In the genomic region with DNA sequence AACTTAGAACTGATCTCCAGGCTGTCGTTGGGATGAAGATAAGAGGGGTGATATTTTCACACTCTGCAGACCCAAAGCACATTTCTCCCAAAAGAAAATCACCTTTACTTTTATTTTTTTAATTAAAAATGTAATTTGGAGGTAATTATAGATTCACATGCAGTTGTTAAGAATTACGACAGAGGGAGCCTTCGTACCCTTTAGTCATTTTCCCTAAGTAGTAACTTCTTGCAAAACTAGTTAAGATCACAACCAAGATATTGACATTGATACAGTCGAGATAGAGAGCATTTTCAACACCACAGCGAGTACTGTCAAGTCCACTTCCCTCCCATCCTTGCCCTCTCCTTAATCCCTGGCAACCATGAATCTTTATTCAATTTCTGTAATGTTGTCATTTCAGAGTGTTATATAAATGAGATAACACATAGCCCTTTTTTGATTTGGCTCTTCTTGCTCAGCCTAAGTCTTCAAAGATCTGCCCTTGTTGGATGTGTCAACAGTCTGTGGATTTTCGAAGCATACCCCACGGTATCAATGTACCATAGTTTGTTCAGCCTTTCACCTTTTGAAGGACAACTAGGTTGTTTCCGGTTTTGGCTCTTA, we compare ENCODE assay signal across 10 cellular contexts. TPM values are rescaled to one million over a fixed set of nuclear protein-coding genes. Genes with fewer than 3 reads are reported as not detected.
DNase-seq lines count a peak whose midpoint lies in the region; ATAC-seq, FAIRE-seq and TF ChIP-seq lines count a peak whose summit lies in the region.
"Had no signal": no experiment of that assay in that cellular context is flagged by ENCODE, and none has a peak within 500 bp of the region (broad histone marks: within the 10 kb centered on the region; RNA-seq: fewer than 3 reads in every experiment).

No MANE protein-coding gene starts in this region.

- H3K4me1 ChIP-seq in endodermal cell (ENCODE audit: control insufficient read depth, insufficient read depth, low read length): no peaks in the 10 kb centered on the region

- no peak overlapping the region for H3K27ac Mint-ChIP-seq in endodermal cell

- TF ChIP-seq POLR2A in GM12891 (IDR thresholded peaks at IDR 0.05; ENCODE audit: low read depth, low read length): no peak

- no peak overlapping the region for H3K27ac ChIP-seq in endodermal cell (ENCODE audit: low read depth, low read length)

- 79 to 83% methylated on average over 4 to 7 of the region's 8 CpGs for WGBS in endodermal cell (ENCODE audit: insufficient coverage in 1 of 2, insufficient read length in 1 of 2), 2 experiments

- FAIRE-seq in GM12891 (lab: Jason Lieb, UNC): no peak
- FAIRE-seq: frontal cortex had no signal

- ATAC-seq in GM18502 (IDR thresholded peaks at IDR 0.05; ENCODE audit: poor library complexity, unreplicated experiment) (no peak), HG02885 (IDR thresholded peaks at IDR 0.05; ENCODE audit: poor library complexity, unreplicated experiment) (no peak)

- no peaks in the 10 kb centered on the region for H3K27me3 ChIP-seq in endodermal cell (ENCODE audit: control insufficient read depth, insufficient read depth, low read length, poor library complexity, severe bottlenecking)

- H3K9ac ChIP-seq in endodermal cell (ENCODE audit: extremely low read depth, low read length, poor library complexity, severe bottlenecking): no peak overlapping the region

- H3K4me1 Mint-ChIP-seq in endodermal cell: no peaks in the 10 kb centered on the region

- H3K9me3 ChIP-seq in endodermal cell (ENCODE audit: control insufficient read depth, low read length): no peaks in the 10 kb centered on the region

- H3K4me3 Mint-ChIP-seq in endodermal cell: no peak overlapping the region

- peak; percentile 37 for DNase-seq in DMS 273 (lab: John Stamatoyannopoulos, UW; ENCODE audit: unreplicated experiment)
- no peak for DNase-seq in DMS 273 treated with DMSO at 0.1 percent for 48 hours (lab: John Stamatoyannopoulos, UW)
- peak; percentile 29 for DNase-seq in NCI-H69 (lab: John Stamatoyannopoulos, UW)
- no peak for DNase-seq in endodermal cell
- DNase-seq in retinal pigment epithelial cell (ENCODE audit: low read depth): no peak
- no peak for DNase-seq in GM12891 (ENCODE audit: insufficient read length, low spot score)
- DNase-seq: activated CD4-positive, alpha-beta T cell treated with anti-CD3 and anti-CD28 coated beads for 1 hour had no signal

- H3K4me3 ChIP-seq in endodermal cell (ENCODE audit: low read length) (no peak overlapping the region), retinal pigment epithelial cell (ENCODE audit: low read length) (no peak overlapping the region)

- TF ChIP-seq CTCF in endodermal cell (conservative IDR thresholded peaks at IDR 0.05) (peak; percentile 65), retinal pigment epithelial cell (conservative IDR thresholded peaks at IDR 0.05; ENCODE audit: low read depth, low read length) (peak; percentile 39)

- H3K36me3 Mint-ChIP-seq in endodermal cell (ENCODE audit: low read depth): no peaks in the 10 kb centered on the region

- H3K27me3 Mint-ChIP-seq in endodermal cell (ENCODE audit: insufficient read depth): peaks cover 6% of the 10 kb centered on the region

- H3K9me3 Mint-ChIP-seq in endodermal cell: no peaks in the 10 kb centered on the region

- H3K36me3 ChIP-seq in endodermal cell (ENCODE audit: control insufficient read depth, insufficient read depth, low read length): no peaks in the 10 kb centered on the region

TF ChIP-seq in GM12891, 5 proteins besides CTCF, POLR2A, EP300 and RAD21:
- TF ChIP-seq SPI1 (IDR thresholded peaks at IDR 0.05; ENCODE audit: low read depth, low read length): no peak
- no peak for TF ChIP-seq POU2F2 (IDR thresholded peaks at IDR 0.05; ENCODE audit: low read depth, low read length)
- TF ChIP-seq POLR2AphosphoS5 (IDR thresholded peaks at IDR 0.05; ENCODE audit: low read depth, low read length): no peak
- TF ChIP-seq PAX5 (IDR thresholded peaks at IDR 0.05; ENCODE audit: insufficient read depth, low read length, severe bottlenecking): no peak
- no peak for TF ChIP-seq TAF1 (IDR thresholded peaks at IDR 0.05; ENCODE audit: low read depth, low read length)

RNA-seq across cellular contexts. Expression of a gene that starts 39.6 kb away (rescaled TPM):
- total RNA-seq in endodermal cell: under 1 TPM; 0.09 to 0.64 TPM
- polyA plus RNA-seq in endodermal cell (2013, experiment 1 of 2): 0.07 TPM
- 0.17 TPM for polyA plus RNA-seq in endodermal cell (2013, experiment 2 of 2)
- 0.10 TPM for polyA plus RNA-seq in GM12891 (2012; ENCODE audit: low read depth, missing spikeins)

Comparison
In these comparisons a context has a peak if more than half of its experiments do, and no peak if none do; other contexts are left out.
1. DNase-seq: peak in DMS 273 (single experiment) and NCI-H69 (single experiment); none in DMS 273 treated with DMSO at 0.1 percent for 48 hours (single experiment), endodermal cell (single experiment), retinal pigment epithelial cell (single experiment) and GM12891 (single experiment).